8 cellular contexts compared by ENCODE assay signal in genomic region chr6:138106665-138107077, GRCh38. TPM values are rescaled to one million over a fixed set of nuclear protein-coding genes. Genes with fewer than 3 reads are reported as not detected.
DNase-seq lines count a peak whose midpoint lies in the region; ATAC-seq and TF ChIP-seq lines count a peak whose summit lies in the region.

No MANE protein-coding gene starts in this region.

- H3K4me3 ChIP-seq in H7 (ENCODE audit: insufficient read depth, low read depth, low read length) (peak overlapping the region; percentile 68), hepatocyte (peak overlapping the region; percentile 88), skin epidermis (peak overlapping the region; percentile 47 to 77 (median 62))

- H3K27me3 Mint-ChIP-seq in activated B cell treated with CpG ODN at 0.5 μM for 24 hours: peaks cover 36% of the 10 kb centered on the region

- POLR2A ChIA-PET in activated B cell treated with CpG ODN at 0.5 μM for 24 hours (lab: Charles Lee): interaction anchor here (0.7 kb wide), 1 partner anchor 1008 kb away, joined by 3 read pairs; no protein-coding TSS in a partner anchor

- DNase-seq in H7 (no peak), activated B cell treated with CpG ODN at 0.5 μM for 24 hours (no peak), hepatocyte (ENCODE audit: low spot score) (no peak), substantia nigra (lab: John Stamatoyannopoulos, UW) (no peak), Kasumi-1 (lab: John Stamatoyannopoulos, UW) (no peak), DMS 273 (lab: John Stamatoyannopoulos, UW; ENCODE audit: unreplicated experiment) (no peak), iPS-NIHi11 (ENCODE audit: low spot score) (no peak)

- no peaks in the 10 kb centered on the region for H3K9me3 Mint-ChIP-seq in activated B cell treated with CpG ODN at 0.5 μM for 24 hours

- H3K27me3 ChIP-seq in H7 (ENCODE audit: control insufficient read depth, insufficient read depth, low read length) (peaks cover 10% of the 10 kb centered on the region), hepatocyte (no peaks in the 10 kb centered on the region)

- H3K9me3 ChIP-seq in hepatocyte (ENCODE audit: low read depth): no peaks in the 10 kb centered on the region

- peak overlapping the region; percentile 91 for H2AFZ ChIP-seq in hepatocyte

- no peak overlapping the region for H3K27ac Mint-ChIP-seq in activated B cell treated with CpG ODN at 0.5 μM for 24 hours

- H3K36me3 Mint-ChIP-seq in activated B cell treated with CpG ODN at 0.5 μM for 24 hours (ENCODE audit: low read depth): no peaks in the 10 kb centered on the region

- CTCF ChIA-PET in activated B cell treated with CpG ODN at 0.5 μM for 24 hours (lab: Charles Lee): interaction anchor here (1.0 to 3.2 kb wide), 3 partner anchors 9 to 104 kb away, joined by 3 to 15 read pairs (median 3); no protein-coding TSS in a partner anchor

- H3K79me2 ChIP-seq in hepatocyte: peaks cover 39% of the 10 kb centered on the region

- no peak for ATAC-seq in activated B cell treated with CpG ODN at 0.5 μM for 24 hours (ENCODE audit: low read depth)

- H3K4me1 Mint-ChIP-seq in activated B cell treated with CpG ODN at 0.5 μM for 24 hours: peaks cover 17% of the 10 kb centered on the region

- H4K20me1 ChIP-seq in hepatocyte (ENCODE audit: insufficient read depth, poor library complexity, severe bottlenecking): no peaks in the 10 kb centered on the region

- peak overlapping the region; percentile 94 for H3K4me2 ChIP-seq in hepatocyte

- peak overlapping the region; percentile 98 for H3K27ac ChIP-seq in hepatocyte
- peak overlapping the region; percentile 73 to 99 (median 94) for H3K27ac ChIP-seq in skin epidermis
- H3K27ac ChIP-seq in substantia nigra (ENCODE audit: low read depth, low read length, poor library complexity, severe bottlenecking): no peak overlapping the region

- intact Hi-C loops in activated B cell treated with CpG ODN at 0.5 μM for 24 hours (cut with micrococcal nuclease): loop anchor here (1.0 to 5.0 kb wide), 9 partner anchors 159 to 1139 kb away; partner anchors contain the start of gene CCDC28A

- H3K4me1 ChIP-seq in hepatocyte (ENCODE audit: insufficient read depth): peaks cover 14% of the 10 kb centered on the region

- H3K9me2 ChIP-seq in hepatocyte (replicated peaks; ENCODE audit: insufficient read depth): no peaks in the 10 kb centered on the region

- WGBS in hepatocyte (ENCODE audit: low lambda C conversion rate, missing lambda C conversion rate): 2% methylated on average over 17 of the region's 17 CpGs

- peak overlapping the region; percentile 85 for H3K4me3 Mint-ChIP-seq in activated B cell treated with CpG ODN at 0.5 μM for 24 hours

- H3K36me3 ChIP-seq in H7 (replicated peaks; ENCODE audit: control insufficient read depth, insufficient read depth, low read length) (no peaks in the 10 kb centered on the region), hepatocyte (replicated peaks; ENCODE audit: insufficient read depth, low read depth) (no peaks in the 10 kb centered on the region)

- TF ChIP-seq CTCF in activated B cell treated with CpG ODN at 0.5 μM for 24 hours (IDR thresholded peaks at IDR 0.05) (no peak), hepatocyte (IDR thresholded peaks at IDR 0.05; ENCODE audit: poor library complexity) (no peak)

RNA-seq across cellular contexts. Expression of gene PERP, which starts 0.5 kb away (rescaled TPM):
- 27.9 and 28.5 TPM in 2 replicates for total RNA-seq in H7 (2014; rRNA removed; shearing (Covaris generic))
- total RNA-seq in activated B cell treated with CpG ODN at 0.5 μM for 24 hours (0.18 and 0.20 TPM in 2 replicates), hepatocyte (81.8 and 85.2 TPM in 2 replicates)
- 90.2 and 104 TPM in 2 replicates for polyA plus RNA-seq in hepatocyte

RNA-seq across cellular contexts. Expression of gene ARFGEF3, which starts 55.1 kb away (rescaled TPM):
- total RNA-seq in H7 (2014; rRNA removed; shearing (Covaris generic)): 7.0 and 11.0 TPM in 2 replicates
- total RNA-seq in activated B cell treated with CpG ODN at 0.5 μM for 24 hours (0.02 TPM in 2 replicates), hepatocyte (3.9 and 4.1 TPM in 2 replicates)
- polyA plus RNA-seq in hepatocyte: 0.83 and 1.1 TPM in 2 replicates

Comparison
In these comparisons a context has a peak if more than half of its experiments do, and no peak if none do; other contexts are left out.
1. RNA of gene PERP, which starts 0.5 kb away (total RNA-seq): 81.8 to 85.2 TPM in hepatocyte and 27.9 to 28.5 TPM in H7; 0.18 to 0.20 TPM in activated B cell treated with CpG ODN at 0.5 μM for 24 hours; every median in the first group is over 10 times any median in the second.
2. Peak in every context shown above with its lines, with median percentiles within 50 percentile points of each other: H3K4me3 ChIP-seq.